In genomic region chr11:40602866-40603578, GRCh38 we compare ENCODE assay signal across 21 cellular contexts.
DNase-seq lines count a peak whose midpoint lies in the region; ATAC-seq and TF ChIP-seq lines count a peak whose summit lies in the region.
"Had no signal": no experiment of that assay in that cellular context is flagged by ENCODE, and none has a peak within 500 bp of the region (broad histone marks: within the 10 kb centered on the region; RNA-seq: fewer than 3 reads in every experiment).

No MANE protein-coding gene starts in this region.

- H3K4me2 ChIP-seq in HCT116 (ENCODE audit: low read length) = no peak overlapping the region
- no peak overlapping the region for H3K4me2 ChIP-seq in PC-3 (ENCODE audit: low read length)

- intact Hi-C loops in HCT116 (cut with micrococcal nuclease) = no loop called here
- intact Hi-C loops in PC-3 (cut with micrococcal nuclease) = no loop called here

- peaks cover 6 to 29% of the 10 kb centered on the region in 2 experiments; a peak in 1 of 4 replicates for H3K9me3 ChIP-seq in HCT116 (ENCODE audit: control insufficient read depth in 1 of 2, insufficient read depth in 1 of 2, low read depth in 1 of 2, low read length in 2 of 2)
- peaks cover 6% of the 10 kb centered on the region; the same call in 1 of the 2 replicates for H3K9me3 ChIP-seq in PC-3 (ENCODE audit: low read length)
- H3K9me3 ChIP-seq in lung (ENCODE audit: control insufficient read depth in 2 of 2, insufficient read depth in 1 of 2, low read length in 1 of 2) = peaks cover 8 to 11% of the 10 kb centered on the region in 2 donors

- TF ChIP-seq POLR2A in HCT116 (IDR thresholded peaks at IDR 0.05; ENCODE audit: borderline replicate concordance, extremely low read depth, insufficient read depth, insufficient read length) = no peak

- H3K79me2 ChIP-seq in HCT116 (ENCODE audit: insufficient read depth, low read length) = no peaks in the 10 kb centered on the region
- H3K79me2 ChIP-seq in PC-3 (ENCODE audit: low read length) = no peaks in the 10 kb centered on the region

- H3K4me1 ChIP-seq in HCT116 (ENCODE audit: control insufficient read depth in 1 of 2, insufficient read depth in 2 of 2, low read length in 2 of 2) = no peaks in the 10 kb centered on the region
- H3K4me1 ChIP-seq in PC-3 (ENCODE audit: insufficient read depth, low read length) = 0 out of 2 replicates have a peak, but pooled peaks cover 3% of the 10 kb centered on the region
- H3K4me1 ChIP-seq in lung (ENCODE audit: control insufficient read depth in 2 of 2, insufficient read depth in 2 of 2, low read length in 2 of 2) = no peaks in the 10 kb centered on the region
- H3K4me1 ChIP-seq: sigmoid colon, upper lobe of left lung had no signal

- no peaks in the 10 kb centered on the region for H3F3A ChIP-seq in PC-3 (ENCODE audit: low read length, unreplicated experiment)

- H3K36me3 ChIP-seq in HCT116 (ENCODE audit: control insufficient read depth in 1 of 2, insufficient read depth in 2 of 2, low read length in 2 of 2) (no peaks in the 10 kb centered on the region), PC-3 (ENCODE audit: low read depth, low read length) (no peaks in the 10 kb centered on the region), lung (ENCODE audit: control insufficient read depth in 2 of 2, insufficient read depth in 2 of 2, low read length in 2 of 2) (no peaks in the 10 kb centered on the region)
- H3K36me3 ChIP-seq: sigmoid colon, upper lobe of left lung had no signal

- H3K27ac ChIP-seq in HCT116 (ENCODE audit: low read depth, low read length) (no peak overlapping the region), PC-3 (ENCODE audit: low read length) (no peak overlapping the region), lung (ENCODE audit: low read depth in 1 of 2, low read length in 1 of 2) (no peak overlapping the region)
- H3K27ac ChIP-seq: coronary artery, sigmoid colon, upper lobe of left lung had no signal

- BruUV-seq in HCT116 (replicated peaks; lab: Mats Ljungman, UMichigan) (no TSS peak), PC-3 (replicated peaks; lab: Mats Ljungman, UMichigan) (no TSS peak)

- H3K9me2 ChIP-seq in HCT116 (ENCODE audit: insufficient read depth) (no peaks in the 10 kb centered on the region), PC-3 (replicated peaks; ENCODE audit: low read length) (no peaks in the 10 kb centered on the region)

- H3K4me3 ChIP-seq in HCT116 (replicated peaks in 1 of 2; ENCODE audit: low read depth in 1 of 2, low read length in 2 of 2) (no peak overlapping the region), PC-3 (ENCODE audit: low read length) (no peak overlapping the region), epithelial cell of esophagus (ENCODE audit: low read length) (no peak overlapping the region), lung (no peak overlapping the region)
- H3K4me3 ChIP-seq: coronary artery, sigmoid colon, upper lobe of left lung had no signal

- no peaks in the 10 kb centered on the region for H3K27me3 ChIP-seq in HCT116 (ENCODE audit: insufficient read depth, low read length)
- no peaks in the 10 kb centered on the region for H3K27me3 ChIP-seq in PC-3 (ENCODE audit: low read length)
- no peaks in the 10 kb centered on the region for H3K27me3 ChIP-seq in lung (ENCODE audit: control insufficient read depth, insufficient read depth)
- H3K27me3 ChIP-seq: sigmoid colon, upper lobe of left lung had no signal

- ATAC-seq in HCT116 = no peak
- no peak for ATAC-seq in PC-3
- ATAC-seq in lung (ENCODE audit: insufficient read depth, low FRiP score) = peak; percentile 27
- ATAC-seq in HG03378 (IDR thresholded peaks at IDR 0.05; ENCODE audit: unreplicated experiment) = no peak
- no peak for ATAC-seq in GM19395 (IDR thresholded peaks at IDR 0.05; ENCODE audit: unreplicated experiment)
- ATAC-seq: activated CD4-positive, CD25-positive, alpha-beta regulatory T cell treated with anti-CD3 and anti-CD28 coated beads, Interleukin-2, amount 50 U/mL, for 24 hours; left ventricle myocardium superior had no signal

- no peaks in the 10 kb centered on the region for H4K20me1 ChIP-seq in HCT116 (ENCODE audit: insufficient read depth)
- H4K20me1 ChIP-seq in PC-3 (ENCODE audit: low read length) = no peaks in the 10 kb centered on the region

- DNase-seq in HCT116 (ENCODE audit: low read depth, low spot score) (no peak), PC-3 (peak; percentile 58), epithelial cell of esophagus (ENCODE audit: low read depth) (peak; percentile 73), lung (ENCODE audit: low spot score) (peak; percentile 34), germinal center (ENCODE audit: low spot score) (no peak)
- DNase-seq: activated CD4-positive, alpha-beta memory T cell treated with anti-CD3 and anti-CD28 coated beads, Interleukin-2, amount 10 ng/mL, durations not matched to agents 7 days and 5 days; activated gamma-delta T cell; glutamatergic neuron; GOT3; left ventricle myocardium superior; NCI-H1092 treated with DMSO at 0.1 percent for 48 hours; NCI-H2171; NCI-H526 treated with DMSO at 0.1 percent for 48 hours; posterior cingulate gyrus; SHP77; sigmoid colon had no signal

- TF ChIP-seq RAD21 in HCT116 (IDR thresholded peaks at IDR 0.05; ENCODE audit: low read depth) = no peak

- RAD21 ChIA-PET in HCT116 (lab: Charles Lee; ENCODE audit: low non-redundant PET in 1 of 2, low total read pairs in 2 of 2, uncharacterized antibody in 2 of 2, unreplicated experiment in 2 of 2) = no interaction called here

- CTCF ChIA-PET in HCT116 (lab: Charles Lee) (no interaction called here), PC-3 (lab: Charles Lee) (no interaction called here)

- H2AFZ ChIP-seq in HCT116 (ENCODE audit: low read depth, low read length, poor library complexity, severe bottlenecking) (no peak overlapping the region), PC-3 (ENCODE audit: low read length) (no peak overlapping the region)

- POLR2A ChIA-PET in HCT116 (lab: Charles Lee) (no interaction called here), PC-3 (lab: Charles Lee; ENCODE audit: unreplicated experiment) (no interaction called here)

- H3K9ac ChIP-seq in HCT116 (ENCODE audit: low read length) = no peak overlapping the region
- no peak overlapping the region for H3K9ac ChIP-seq in PC-3 (ENCODE audit: low read length)

- WGBS in lung, 2 donors = 70 to 80% methylated on average over 3 of the region's 3 CpGs

- no peak for TF ChIP-seq CTCF in HCT116 (IDR thresholded peaks at IDR 0.05 in 2 of 3, conservative IDR thresholded peaks at IDR 0.05 in 1 of 3; ENCODE audit: borderline replicate concordance in 1 of 3, insufficient read depth in 1 of 3, low read depth in 2 of 3, low read length in 2 of 3)
- TF ChIP-seq CTCF in PC-3 (conservative IDR thresholded peaks at IDR 0.05; ENCODE audit: low read depth, low read length) = no peak
- no peak for TF ChIP-seq CTCF in epithelial cell of esophagus (IDR thresholded peaks at IDR 0.05; ENCODE audit: insufficient read depth, low read depth, low read length, missing control alignments)
- TF ChIP-seq CTCF in lung (IDR thresholded peaks at IDR 0.05; ENCODE audit: control extremely low read depth, extremely low read depth) = no peak

TF ChIP-seq in HCT116, 20 proteins besides CTCF, POLR2A, EP300 and RAD21:
- TF ChIP-seq SIN3A (IDR thresholded peaks at IDR 0.05; ENCODE audit: low read depth) = no peak
- no peak for TF ChIP-seq EZH2 (IDR thresholded peaks at IDR 0.05)
- no peak for TF ChIP-seq JUND (IDR thresholded peaks at IDR 0.05)
- no peak for TF ChIP-seq REST (IDR thresholded peaks at IDR 0.05; ENCODE audit: low read depth)
- TF ChIP-seq MAX (IDR thresholded peaks at IDR 0.05) = no peak
- TF ChIP-seq ZFX (IDR thresholded peaks at IDR 0.05) = no peak
- peak; percentile 90 for TF ChIP-seq TCF7L2 (IDR thresholded peaks at IDR 0.05; ENCODE audit: borderline replicate concordance, extremely low read depth, insufficient read depth, insufficient read length)
- TF ChIP-seq ZBTB33 (IDR thresholded peaks at IDR 0.05; ENCODE audit: extremely low read depth, insufficient replicate concordance, low read length) = no peak
TF ChIP-seq in HCT116: peak in this region for 1.

Comparison
In these comparisons a context has a peak if more than half of its experiments do, and no peak if none do; other contexts are left out.
1. DNase-seq: peak in PC-3 (single experiment), epithelial cell of esophagus (single experiment) and lung (single experiment); none in HCT116 (single experiment) and germinal center (single experiment).